8 cellular contexts compared by ENCODE assay signal in the genomic region with DNA sequence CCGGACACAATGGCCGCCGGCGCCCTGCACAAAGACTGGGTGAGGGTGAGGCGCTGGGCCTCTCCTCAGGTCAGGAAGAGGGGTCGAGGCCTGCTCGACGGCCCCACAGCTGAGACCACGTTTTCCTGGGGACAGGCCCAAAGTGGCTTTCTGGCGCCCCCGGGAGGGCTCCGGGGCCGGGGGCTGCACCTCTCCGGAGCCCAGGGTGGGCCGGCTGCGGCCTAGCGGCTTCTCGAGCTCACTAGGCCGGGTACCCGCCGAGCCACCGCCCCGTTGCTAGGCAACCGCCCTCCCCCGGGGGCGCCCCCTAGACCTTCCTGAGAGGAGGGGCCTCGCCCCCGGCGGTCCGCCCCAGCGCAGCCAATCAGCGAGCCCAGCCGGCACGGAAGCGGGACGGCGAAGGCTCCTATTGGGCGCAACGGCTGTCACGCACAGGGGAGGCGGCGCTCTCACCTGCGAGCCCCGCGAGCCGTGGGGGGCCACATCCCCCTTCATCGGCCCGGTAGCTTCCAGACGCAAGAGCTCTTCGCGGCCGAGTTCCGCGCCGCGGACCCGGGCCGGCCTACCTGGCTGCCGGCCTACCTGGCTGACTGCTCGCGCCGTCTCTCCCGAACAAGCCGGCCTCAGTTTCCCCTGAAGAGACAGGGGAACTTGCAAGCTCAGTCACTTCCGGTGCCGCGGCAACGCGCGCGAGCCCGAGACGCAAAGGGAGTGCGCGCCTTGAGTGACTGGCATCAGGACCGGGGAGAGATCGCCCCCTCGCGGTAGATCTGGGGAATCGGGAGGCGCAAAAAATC. TPM values are rescaled to one million over a fixed set of nuclear protein-coding genes. Genes with fewer than 3 reads are reported as not detected.
A peak's percentile ranks its signal among the peaks of the same experiment; 100 is the strongest.
DNase-seq lines count a peak whose midpoint lies in the region; ATAC-seq and TF ChIP-seq lines count a peak whose summit lies in the region.

No MANE protein-coding gene starts in this region.

- H3K9me3 ChIP-seq in BE2C = no peaks in the 10 kb centered on the region

- peak; percentile 93 for TF ChIP-seq CTCF in BE2C (IDR thresholded peaks at IDR 0.05; ENCODE audit: low read depth, low read length)

- peak; percentile 99 for DNase-seq in BE2C
- DNase-seq in NCI-H345 treated with DMSO at 0.1 percent for 48 hours (lab: John Stamatoyannopoulos, UW; ENCODE audit: unreplicated experiment) = peak; percentile 98
- DNase-seq in activated CD4-positive, CD25-positive, alpha-beta regulatory T cell treated with anti-CD3 and anti-CD28 coated beads, Interleukin-2, amount 50 U/mL, for 72 hours = peak; percentile 98
- peak; percentile 81 to 94 for DNase-seq in cerebellar nuclear complex (lab: John Stamatoyannopoulos, UW)
- peak; percentile 98 for DNase-seq in kidney tubule cell (ENCODE audit: low spot score)
- peak; percentile 93 to 96 for DNase-seq in stimulated activated CD4-positive, alpha-beta T cell treated with anti-CD3 and anti-CD28 coated beads, Interleukin-1b, Interleukin-23, amount 100 ng/mL, for 1 hour (ENCODE audit: low read depth in 2 of 2)

- peak overlapping the region; percentile 76 for H3K4me3 ChIP-seq in BE2C (ENCODE audit: low read depth, low read length)

- H3K27me3 ChIP-seq in BE2C = no peaks in the 10 kb centered on the region

- H3K36me3 ChIP-seq in BE2C = peaks cover 10% of the 10 kb centered on the region

- ATAC-seq in GM19043 (IDR thresholded peaks at IDR 0.05; ENCODE audit: low read depth, unreplicated experiment) (peak; percentile 84), HG03354 (IDR thresholded peaks at IDR 0.05; ENCODE audit: poor library complexity, severe bottlenecking, unreplicated experiment) (peak; percentile 84)

- H3K4me1 ChIP-seq in BE2C = peaks cover 4% of the 10 kb centered on the region

RNA-seq across cellular contexts. Expression of gene BCL2L1, which starts 0.8 kb away (rescaled TPM):
- polyA plus RNA-seq in BE2C (2012; ENCODE audit: insufficient read depth, insufficient read length, low read depth) = 101 TPM

RNA-seq across cellular contexts. Expression of gene TPX2, which starts 15.6 kb away (rescaled TPM):
- 13.8 TPM for polyA plus RNA-seq in BE2C (2012; ENCODE audit: insufficient read depth, insufficient read length, low read depth)

Comparison
In these comparisons a context has a peak if more than half of its experiments do, and no peak if none do; other contexts are left out.
1. Peak in every context shown above with its lines: DNase-seq, ATAC-seq and H3K4me3 ChIP-seq.